In genomic region chr11:14904745-14905103, GRCh38 we compare ENCODE assay signal across 8 cellular contexts. TPM values are rescaled to one million over a fixed set of nuclear protein-coding genes. Genes with fewer than 3 reads are reported as not detected.
DNase-seq lines count a peak whose midpoint lies in the region; ATAC-seq, FAIRE-seq and TF ChIP-seq lines count a peak whose summit lies in the region.

No MANE protein-coding gene starts in this region.

- H3K4me2 ChIP-seq in A549 = peak overlapping the region; percentile 78

- POLR2A ChIA-PET in A549 (lab: Yijun Ruan, JAX) = no interaction called here

- TF ChIP-seq RAD21 in A549 (conservative IDR thresholded peaks at IDR 0.05 in 1 of 2, IDR thresholded peaks at IDR 0.05 in 1 of 2) = peak; percentile 52 to 65

- peak overlapping the region; percentile 52 for H3K4me3 ChIP-seq in A549

- H3K4me3 Mint-ChIP-seq in chondrocyte (ENCODE audit: unreplicated experiment) = no peak overlapping the region

- 35% methylated on average over 8 of the region's 26 CpGs for WGBS in A549 (ENCODE audit: missing lambda C conversion rate)

- peak; percentile 77 for TF ChIP-seq CTCF in A549 (IDR thresholded peaks at IDR 0.05)
- TF ChIP-seq CTCF in chondrocyte (IDR thresholded peaks at IDR 0.05) = peak; percentile 59

- no peak for TF ChIP-seq POLR2A in A549 (IDR thresholded peaks at IDR 0.05; ENCODE audit: low read length)

- H3K27ac ChIP-seq in A549 = peak overlapping the region; percentile 49 to 86; a peak in 5 of 6 replicates

- CTCF ChIA-PET in A549 (lab: Yijun Ruan, JAX) = interaction anchor here (0.6 to 6.4 kb wide), 16 partner anchors 12 to 343 kb away, joined by 3 to 129 read pairs (median 3); partner anchors contain the start of gene CYP2R1

- DNase-seq in A549 (ENCODE audit: low read depth in 1 of 2, low spot score in 1 of 2) = peak; percentile 58 to 64
- DNase-seq in GM19238 (ENCODE audit: insufficient read length, low spot score) = peak; percentile 52
- DNase-seq in activated CD4-positive, alpha-beta T cell treated with anti-CD3 and anti-CD28 coated beads for 24 hours (ENCODE audit: low read depth in 2 of 2) = peak; percentile 82
- no peak for DNase-seq in chondrocyte (ENCODE audit: low spot score)
- DNase-seq in left kidney (ENCODE audit: low read depth, low spot score) = peak; percentile 87
- DNase-seq in stimulated activated CD4-positive, alpha-beta T cell treated with anti-CD3 and anti-CD28 coated beads, Interleukin-2, amount 100 ng/mL, for 24 hours = peak; percentile 89 to 90
- DNase-seq in cortex of kidney (lab: John Stamatoyannopoulos, UW) = no peak

- peaks cover 6% of the 10 kb centered on the region; the same call in 2 of the 3 replicates for H3K4me1 ChIP-seq in A549

- no peaks in the 10 kb centered on the region for H3K9me3 ChIP-seq in A549

- H3K27me3 Mint-ChIP-seq in chondrocyte (ENCODE audit: low read depth) = peaks cover 13% of the 10 kb centered on the region

- no peak for FAIRE-seq in A549 (lab: Jason Lieb, UNC)

- ATAC-seq in A549 = peak; percentile 48 to 76; a peak in 4 of 6 replicates
- ATAC-seq in HG03521 (IDR thresholded peaks at IDR 0.05; ENCODE audit: unreplicated experiment) = peak; percentile 42

- H3K36me3 Mint-ChIP-seq in chondrocyte (ENCODE audit: low read depth) = no peaks in the 10 kb centered on the region

- H3K27ac Mint-ChIP-seq in chondrocyte (ENCODE audit: unreplicated experiment) = no peak overlapping the region

- H3K9me3 Mint-ChIP-seq in chondrocyte (ENCODE audit: low read depth) = no peaks in the 10 kb centered on the region

- TF ChIP-seq EP300 in A549 (IDR thresholded peaks at IDR 0.05) = no peak

- peaks cover 7% of the 10 kb centered on the region for H3K4me1 Mint-ChIP-seq in chondrocyte (ENCODE audit: low read depth)

TF ChIP-seq in A549, 52 proteins besides CTCF, POLR2A, EP300 and RAD21:
- peak; percentile 73 for TF ChIP-seq MAX (IDR thresholded peaks at IDR 0.05)
- peak; percentile 70 for TF ChIP-seq SMC3 (IDR thresholded peaks at IDR 0.05)
- TF ChIP-seq HOXB5 (CRISPR knock-in tag; IDR thresholded peaks at IDR 0.05) = no peak
- TF ChIP-seq E2F6 (IDR thresholded peaks at IDR 0.05; ENCODE audit: borderline replicate concordance, low read depth) = peak; percentile 33; the same call in 1 of the 2 replicates
- no peak for TF ChIP-seq PHF8 (IDR thresholded peaks at IDR 0.05; ENCODE audit: borderline replicate concordance, low read depth)
TF ChIP-seq in A549: peak in this region for 3.

RNA-seq across cellular contexts. Expression of gene CYP2R1, which starts 12.7 kb away (rescaled TPM):
- polyA plus RNA-seq in A549 (2011; rRNA removed) (37.9 and 43.8 TPM in 2 replicates), A549 (2017; fragmentation: RNase III; extraction: RNeasy Plus Mini Kit Qiagen cat#74134 plus additional on column Dnase treatment) (13.3 to 16.4 TPM (median 16.4 TPM) in 3 replicates)
- polyA plus RNA-seq in A549 (2012; cell fraction: cytosol; rRNA removed) = 6.7 and 7.7 TPM in 2 replicates
- 5.5 and 7.5 TPM in 2 replicates for polyA plus RNA-seq in A549 (2012; cell fraction: nucleus; rRNA removed)
- 9.8 and 11.9 TPM in 2 replicates for polyA minus RNA-seq in A549 (2011; rRNA and poly(A)+ RNA removed)
- 8.4 to 16.7 TPM (median 16.0 TPM) in 3 replicates for total RNA-seq in chondrocyte

Comparison
In these comparisons a context has a peak if more than half of its experiments do, and no peak if none do; other contexts are left out.
1. DNase-seq: peak in A549 (2 of 2), GM19238 (single experiment), activated CD4-positive, alpha-beta T cell treated with anti-CD3 and anti-CD28 coated beads for 24 hours (2 of 2), left kidney (single experiment) and stimulated activated CD4-positive, alpha-beta T cell treated with anti-CD3 and anti-CD28 coated beads, Interleukin-2, amount 100 ng/mL, for 24 hours (2 of 2); none in chondrocyte (single experiment) and cortex of kidney (single experiment).